In genomic region chr6:25028346-25028745, GRCh38 we compare ENCODE assay signal across 20 cellular contexts.
A peak's percentile ranks its signal among the peaks of the same experiment; 100 is the strongest.
DNase-seq lines count a peak whose midpoint lies in the region; ATAC-seq and TF ChIP-seq lines count a peak whose summit lies in the region.
"Had no signal": no experiment of that assay in that cellular context is flagged by ENCODE, and none has a peak within 500 bp of the region (broad histone marks: within the 10 kb centered on the region; RNA-seq: fewer than 3 reads in every experiment).

No MANE protein-coding gene starts in this region.

- peak overlapping the region; percentile 91 for H3K27ac Mint-ChIP-seq in activated T-cell treated with anti-CD3 and anti-CD28 coated beads, Interleukin-2, amount 50 U/mL, for 72 hours
- H3K27ac Mint-ChIP-seq in T-cell, result peak overlapping the region; percentile 86 to 91
- peak overlapping the region; percentile 92 to 97 for H3K27ac Mint-ChIP-seq in natural killer cell treated with Interleukin-12 subunit alpha and Interleukin-12 subunit beta and Interleukin-15 and Interleukin-18, amount 100 ng/mL, for 72 hours
- H3K27ac Mint-ChIP-seq: endodermal cell had no signal

- H3K9me3 Mint-ChIP-seq in activated T-cell treated with anti-CD3 and anti-CD28 coated beads, Interleukin-2, amount 50 U/mL, for 72 hours, result no peaks in the 10 kb centered on the region
- no peaks in the 10 kb centered on the region for H3K9me3 Mint-ChIP-seq in activated T-cell treated with anti-CD3 and anti-CD28 coated beads, Interleukin-2, amount 50 U/mL, for 4 hours
- no peaks in the 10 kb centered on the region for H3K9me3 Mint-ChIP-seq in T-cell
- H3K9me3 Mint-ChIP-seq in natural killer cell treated with Interleukin-12 subunit alpha and Interleukin-12 subunit beta and Interleukin-15 and Interleukin-18, amount 100 ng/mL, for 72 hours, result no peaks in the 10 kb centered on the region
- H3K9me3 Mint-ChIP-seq: activated naive CD8-positive, alpha-beta T cell treated with anti-CD3 and anti-CD28 coated beads, Interleukin-2, amount 10 ng/mL, durations not matched to agents 7 days and 5 days; endodermal cell had no signal

- H3K36me3 ChIP-seq in DND-41 (ENCODE audit: insufficient read depth, low read length) (peaks cover 14% of the 10 kb centered on the region), thyroid gland (no peaks in the 10 kb centered on the region)
- H3K36me3 ChIP-seq: esophagus squamous epithelium, gastroesophageal sphincter, prostate gland, vagina had no signal

- no peak overlapping the region for H3K9ac ChIP-seq in DND-41 (ENCODE audit: low read depth, low read length)

- no peak for TF ChIP-seq POLR2A in thyroid gland (IDR thresholded peaks at IDR 0.05)

- no peaks in the 10 kb centered on the region for H3K9me3 ChIP-seq in DND-41 (ENCODE audit: insufficient read depth, low read length, severe bottlenecking)
- no peaks in the 10 kb centered on the region for H3K9me3 ChIP-seq in thyroid gland
- H3K9me3 ChIP-seq: esophagus squamous epithelium, gastroesophageal sphincter, prostate gland, vagina had no signal

- ATAC-seq in activated T-cell treated with anti-CD3 and anti-CD28 coated beads, Interleukin-2, amount 50 U/mL, for 72 hours (replicated peaks in 1 of 2), result no peak
- ATAC-seq in activated T-cell treated with anti-CD3 and anti-CD28 coated beads, Interleukin-2, amount 50 U/mL, for 4 hours, result no peak
- ATAC-seq in DND-41 (ENCODE audit: insufficient read depth, low read depth) (no peak), T-cell (replicated peaks in 1 of 4) (no peak)
- ATAC-seq in natural killer cell treated with Interleukin-12 subunit alpha and Interleukin-12 subunit beta and Interleukin-15 and Interleukin-18, amount 100 ng/mL, for 72 hours, result no peak
- ATAC-seq: body of pancreas, gastroesophageal sphincter had no signal

- peaks cover 56% of the 10 kb centered on the region for H3K4me1 Mint-ChIP-seq in activated T-cell treated with anti-CD3 and anti-CD28 coated beads, Interleukin-2, amount 50 U/mL, for 72 hours (ENCODE audit: low read depth)
- peaks cover 54% of the 10 kb centered on the region for H3K4me1 Mint-ChIP-seq in activated T-cell treated with anti-CD3 and anti-CD28 coated beads, Interleukin-2, amount 50 U/mL, for 4 hours (ENCODE audit: low read depth)
- H3K4me1 Mint-ChIP-seq in T-cell, result peaks cover 52 to 63% (median 59%) of the 10 kb centered on the region in 3 donors
- H3K4me1 Mint-ChIP-seq in natural killer cell treated with Interleukin-12 subunit alpha and Interleukin-12 subunit beta and Interleukin-15 and Interleukin-18, amount 100 ng/mL, for 72 hours (ENCODE audit: low read depth in 2 of 2), result peaks cover 38 to 41% of the 10 kb centered on the region in 2 donors

- no peak overlapping the region for H3K4me2 ChIP-seq in DND-41 (ENCODE audit: insufficient read depth, low read length)

- peak overlapping the region; percentile 75 to 89 for H3K4me3 Mint-ChIP-seq in activated T-cell treated with anti-CD3 and anti-CD28 coated beads, Interleukin-2, amount 50 U/mL, for 72 hours
- H3K4me3 Mint-ChIP-seq in activated T-cell treated with anti-CD3 and anti-CD28 coated beads, Interleukin-2, amount 50 U/mL, for 4 hours, result no peak overlapping the region
- H3K4me3 Mint-ChIP-seq in T-cell, result no peak overlapping the region
- H3K4me3 Mint-ChIP-seq in natural killer cell treated with Interleukin-12 subunit alpha and Interleukin-12 subunit beta and Interleukin-15 and Interleukin-18, amount 100 ng/mL, for 72 hours, result peak overlapping the region; percentile 82
- H3K4me3 Mint-ChIP-seq: endodermal cell had no signal

- peaks cover 45% of the 10 kb centered on the region for H3K79me2 ChIP-seq in DND-41 (ENCODE audit: insufficient read depth, low read length)

- intact Hi-C loops in thyroid gland (cut with DNase I), result no loop called here

- no peak for DNase-seq in activated T-cell treated with anti-CD3 and anti-CD28 coated beads, Interleukin-2, amount 50 U/mL, for 72 hours
- DNase-seq in activated T-cell treated with anti-CD3 and anti-CD28 coated beads, Interleukin-2, amount 50 U/mL, for 4 hours, result no peak
- DNase-seq in DND-41 (no peak), T-cell (no peak), DMS53 (lab: John Stamatoyannopoulos, UW) (no peak), thyroid gland (no peak), mesenteric fat pad (ENCODE audit: low spot score) (no peak)
- no peak for DNase-seq in natural killer cell treated with Interleukin-12 subunit alpha and Interleukin-12 subunit beta and Interleukin-15 and Interleukin-18, amount 100 ng/mL, for 72 hours (ENCODE audit: low spot score)
- DNase-seq: activated naive CD8-positive, alpha-beta T cell treated with anti-CD3 and anti-CD28 coated beads, Interleukin-2, amount 10 ng/mL, durations not matched to agents 7 days and 5 days; body of pancreas; esophagus squamous epithelium; hypothalamus; NCI-H146; NCI-H2171 treated with DMSO at 0.1 percent for 48 hours; OCI-M1; SHP77 had no signal

- TF ChIP-seq CTCF in DND-41 (IDR thresholded peaks at IDR 0.05; ENCODE audit: borderline replicate concordance, extremely low read depth, low read length, poor library complexity, severe bottlenecking) (no peak), thyroid gland (IDR thresholded peaks at IDR 0.05) (no peak)

- H4K20me1 ChIP-seq in DND-41 (ENCODE audit: insufficient read depth, low read length), result no peaks in the 10 kb centered on the region

- H3K4me3 ChIP-seq in DND-41 (ENCODE audit: low read depth in 1 of 2, low read length in 2 of 2) (no peak overlapping the region), thyroid gland (replicated peaks in 1 of 3) (no peak overlapping the region)
- H3K4me3 ChIP-seq: body of pancreas, gastroesophageal sphincter, prostate gland, vagina had no signal

- WGBS in thyroid gland, 2 donors, result 96 to 100% methylated on average over 1 of the region's 1 CpG

- POLR2A ChIA-PET in T-cell (lab: Charles Lee), result interaction anchor here (0.6 to 2.0 kb wide), 4 partner anchors 13 to 26 kb away, joined by 3 to 5 read pairs (median 4); no protein-coding TSS in a partner anchor

- no peak overlapping the region for H2AFZ ChIP-seq in DND-41 (ENCODE audit: low read depth, low read length)

- no peaks in the 10 kb centered on the region for H3K27me3 ChIP-seq in DND-41 (ENCODE audit: insufficient read depth, low read length, poor library complexity)
- H3K27me3 ChIP-seq in thyroid gland, result no peaks in the 10 kb centered on the region
- H3K27me3 ChIP-seq: body of pancreas, esophagus squamous epithelium, gastroesophageal sphincter, vagina had no signal

- H3K36me3 Mint-ChIP-seq in activated T-cell treated with anti-CD3 and anti-CD28 coated beads, Interleukin-2, amount 50 U/mL, for 72 hours (ENCODE audit: insufficient read depth in 2 of 2), result no peaks in the 10 kb centered on the region
- peaks cover 7% of the 10 kb centered on the region for H3K36me3 Mint-ChIP-seq in activated T-cell treated with anti-CD3 and anti-CD28 coated beads, Interleukin-2, amount 50 U/mL, for 4 hours (ENCODE audit: insufficient read depth)
- peaks cover 3% of the 10 kb centered on the region for H3K36me3 Mint-ChIP-seq in T-cell
- H3K36me3 Mint-ChIP-seq in natural killer cell treated with Interleukin-12 subunit alpha and Interleukin-12 subunit beta and Interleukin-15 and Interleukin-18, amount 100 ng/mL, for 72 hours, result no peaks in the 10 kb centered on the region

- H3K27ac ChIP-seq in DND-41 (ENCODE audit: low read length) (0 out of 2 replicates have a peak overlapping the region, but pooled peaks have one; percentile 62), thyroid gland (no peak overlapping the region)
- H3K27ac ChIP-seq: body of pancreas, gastroesophageal sphincter, prostate gland, vagina had no signal

- H3K4me1 ChIP-seq in DND-41 (ENCODE audit: insufficient read depth, low read length), result peaks cover 27% of the 10 kb centered on the region
- H3K4me1 ChIP-seq in thyroid gland, result peaks cover 19 to 29% of the 10 kb centered on the region in 2 donors
- H3K4me1 ChIP-seq: body of pancreas, gastroesophageal sphincter, prostate gland had no signal

- no peaks in the 10 kb centered on the region for H3K27me3 Mint-ChIP-seq in activated T-cell treated with anti-CD3 and anti-CD28 coated beads, Interleukin-2, amount 50 U/mL, for 72 hours (ENCODE audit: low read depth)
- H3K27me3 Mint-ChIP-seq in activated T-cell treated with anti-CD3 and anti-CD28 coated beads, Interleukin-2, amount 50 U/mL, for 4 hours (ENCODE audit: low read depth), result no peaks in the 10 kb centered on the region
- no peaks in the 10 kb centered on the region for H3K27me3 Mint-ChIP-seq in T-cell
- H3K27me3 Mint-ChIP-seq in natural killer cell treated with Interleukin-12 subunit alpha and Interleukin-12 subunit beta and Interleukin-15 and Interleukin-18, amount 100 ng/mL, for 72 hours, result no peaks in the 10 kb centered on the region
- H3K27me3 Mint-ChIP-seq: activated naive CD8-positive, alpha-beta T cell treated with anti-CD3 and anti-CD28 coated beads, Interleukin-2, amount 10 ng/mL, durations not matched to agents 7 days and 5 days had no signal

- CTCF ChIA-PET in T-cell (lab: Charles Lee), result interaction anchor here (0.5 to 5.8 kb wide), 9 partner anchors 9 to 172 kb away, joined by 3 to 136 read pairs (median 21); partner anchors contain the start of gene RIPOR2 (in 1 of the 2)

Comparison
In these comparisons a context has a peak if more than half of its experiments do, and no peak if none do; other contexts are left out.
1. H3K4me3 Mint-ChIP-seq: peak in activated T-cell treated with anti-CD3 and anti-CD28 coated beads, Interleukin-2, amount 50 U/mL, for 72 hours (2 of 2) and natural killer cell treated with Interleukin-12 subunit alpha and Interleukin-12 subunit beta and Interleukin-15 and Interleukin-18, amount 100 ng/mL, for 72 hours (single experiment); none in activated T-cell treated with anti-CD3 and anti-CD28 coated beads, Interleukin-2, amount 50 U/mL, for 4 hours (single experiment) and T-cell (0 of 3).
2. Peak in every context shown above with its lines, with median percentiles within 50 percentile points of each other: H3K27ac Mint-ChIP-seq.